11 cellular contexts compared by ENCODE assay signal in the genomic region with DNA sequence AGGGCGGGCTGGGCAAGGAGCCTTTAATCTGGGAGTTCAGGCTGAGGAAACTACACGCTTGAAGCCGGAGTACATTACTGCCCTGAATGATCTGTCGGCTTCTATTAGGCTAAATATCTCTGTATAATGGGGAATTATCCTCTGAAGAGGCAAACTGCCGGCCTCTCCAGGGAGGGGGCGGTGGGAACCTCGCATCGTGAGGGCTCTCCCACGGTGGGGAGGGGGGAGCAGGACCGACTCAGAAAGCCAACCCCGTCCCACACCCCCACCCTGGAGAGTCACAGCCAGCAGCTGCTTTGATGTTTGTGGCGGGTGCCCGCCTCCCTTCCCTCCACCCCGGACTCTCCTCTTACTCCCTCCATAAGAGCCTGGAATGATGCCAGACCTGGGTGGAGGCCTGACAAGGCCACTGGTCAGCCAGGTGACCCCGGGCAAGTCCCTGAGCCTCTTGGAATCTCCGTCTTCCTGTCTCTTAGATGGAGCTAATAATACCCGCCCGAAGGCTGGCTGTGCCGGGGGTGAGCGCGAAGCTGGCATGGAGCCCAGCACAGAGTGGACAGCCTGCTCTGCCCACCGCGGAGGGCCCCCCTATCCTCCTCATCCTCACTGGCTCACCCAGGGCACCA.
"Had no signal": no experiment of that assay in that cellular context is flagged by ENCODE, and none has a peak within 500 bp of the region (broad histone marks: within the 10 kb centered on the region; RNA-seq: fewer than 3 reads in every experiment).

No MANE protein-coding gene starts in this region.

- H3K4me1 ChIP-seq: body of pancreas had no signal

- ATAC-seq: body of pancreas; stimulated activated naive CD8-positive, alpha-beta T cell treated with anti-CD3 and anti-CD28 coated beads, Interleukin-15, amount 100 ng/mL, for 72 hours had no signal

- H3K4me3 ChIP-seq: body of pancreas, hepatocyte, skin epidermis had no signal

- H3K4me2 ChIP-seq: hepatocyte had no signal

- H2AFZ ChIP-seq: hepatocyte had no signal

- H3K79me2 ChIP-seq: hepatocyte had no signal

- H3K27me3 ChIP-seq: body of pancreas had no signal

- DNase-seq: activated CD4-positive, alpha-beta T cell treated with anti-CD3 and anti-CD28 coated beads, Interleukin-2, amount 50 U/mL, for 4 hours; activated naive CD4-positive, alpha-beta T cell treated with anti-CD3 and anti-CD28 coated beads, Interleukin-2, amount 50 U/mL, for 16 hours; activated T-cell treated with anti-CD3 and anti-CD28 coated beads, Interleukin-2, amount 50 U/mL, for 1 hour; endodermal cell; erythroblast; naive B cell; stimulated activated CD4-positive, alpha-beta T cell treated with anti-CD3 and anti-CD28 coated beads, Interleukin-4, amount 100 ng/mL, for 4 hours; stimulated activated naive CD8-positive, alpha-beta T cell treated with anti-CD3 and anti-CD28 coated beads, Interleukin-15, amount 100 ng/mL, for 72 hours had no signal

- H3K9me3 ChIP-seq: body of pancreas had no signal

- H3K27ac ChIP-seq: body of pancreas, hepatocyte, skin epidermis had no signal
